ENCODE assay signal across 22 cellular contexts in the genomic region with DNA sequence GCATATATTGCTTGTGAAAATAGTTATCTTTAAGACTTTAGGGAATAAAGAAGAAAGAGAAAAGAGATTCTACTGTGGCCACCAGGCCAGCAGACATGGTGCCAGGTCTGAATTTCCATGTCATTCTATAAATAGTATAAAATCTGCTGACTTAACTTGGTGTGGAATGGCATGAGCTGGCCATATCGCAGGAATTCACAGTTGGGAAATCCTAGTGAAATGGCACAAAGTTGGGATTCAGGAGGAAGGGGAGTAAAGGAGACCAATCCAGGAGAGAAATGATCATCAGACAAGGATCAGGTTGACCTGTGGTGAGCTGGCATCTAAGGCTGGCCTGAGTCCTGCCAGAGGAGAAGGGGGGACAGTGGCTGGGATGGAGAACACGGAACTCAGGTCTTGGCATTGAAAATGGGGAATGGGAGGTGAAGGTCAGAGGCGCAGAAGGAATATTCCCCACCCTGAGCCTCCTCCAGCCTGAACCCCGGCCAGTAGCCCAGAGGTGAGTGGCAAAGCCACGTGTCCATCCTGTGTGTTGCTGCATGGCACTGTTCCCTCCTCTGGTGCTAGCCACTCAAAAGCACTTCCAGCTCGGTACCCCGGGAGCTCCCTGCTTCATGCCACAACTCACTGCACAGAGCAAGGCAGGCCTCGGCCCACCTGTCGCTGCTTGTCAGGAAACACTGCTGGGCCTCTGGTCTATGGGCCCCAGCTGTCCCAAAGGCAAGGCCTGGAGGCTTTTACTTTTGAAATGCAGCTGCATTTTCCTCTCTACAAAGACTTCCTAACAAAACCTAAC. TPM values are rescaled to one million over a fixed set of nuclear protein-coding genes. Genes with fewer than 3 reads are reported as not detected.
DNase-seq lines count a peak whose midpoint lies in the region; ATAC-seq and TF ChIP-seq lines count a peak whose summit lies in the region.
"Had no signal": no experiment of that assay in that cellular context is flagged by ENCODE, and none has a peak within 500 bp of the region (broad histone marks: within the 10 kb centered on the region; RNA-seq: fewer than 3 reads in every experiment).

No MANE protein-coding gene starts in this region.

- no peak overlapping the region for H2AFZ ChIP-seq in GM23338

- no peaks in the 10 kb centered on the region for H3K27me3 ChIP-seq in GM23338 (ENCODE audit: insufficient read depth)
- no peaks in the 10 kb centered on the region for H3K27me3 ChIP-seq in right cardiac atrium (ENCODE audit: control insufficient read depth, insufficient read depth)
- H3K27me3 ChIP-seq in gastrocnemius medialis, result no peaks in the 10 kb centered on the region
- H3K27me3 ChIP-seq: brain microvascular endothelial cell, dorsolateral prefrontal cortex had no signal

- H3K79me2 ChIP-seq in GM23338 (replicated peaks; ENCODE audit: insufficient read depth), result no peaks in the 10 kb centered on the region

- no peaks in the 10 kb centered on the region for H3K4me1 Mint-ChIP-seq in GM23338
- H3K4me1 Mint-ChIP-seq: activated CD4-positive, alpha-beta T cell treated with anti-CD3 and anti-CD28 coated beads, Interleukin-2, amount 10 ng/mL, durations not matched to agents 24 days and 14 days; stimulated activated effector memory CD8-positive, alpha-beta T cell treated with anti-CD3 and anti-CD28 coated beads, Interleukin-12 subunit alpha, Interleukin-12 subunit beta, amount 100 ng/mL, for 72 hours had no signal

- TF ChIP-seq CTCF in GM23338 (conservative IDR thresholded peaks at IDR 0.05; ENCODE audit: low read depth in 2 of 2) (no peak), gastrocnemius medialis (IDR thresholded peaks at IDR 0.05 in 4 of 5, conservative IDR thresholded peaks at IDR 0.05 in 1 of 5) (no peak)

- H4K20me1 ChIP-seq in GM23338 (replicated peaks; ENCODE audit: insufficient read depth), result no peaks in the 10 kb centered on the region

- no peaks in the 10 kb centered on the region for H3K9me2 ChIP-seq in GM23338 (ENCODE audit: insufficient read depth)

- intact Hi-C loops in right cardiac atrium (cut with DNase I) (no loop called here), gastrocnemius medialis (cut with DNase I; ENCODE audit: low total_unique reads) (loop anchor here (10.0 kb wide), 1 partner anchor 1602 kb away; no protein-coding TSS in a partner anchor)

- in situ Hi-C loops in gastrocnemius medialis (cut with MboI; ENCODE audit: low sequenced_read_pairs in 4 of 4), result loop anchor here in 2 of 4 donors (10.0 kb wide), 1 partner anchor 88 kb away; a partner anchor contains a TSS

- 80% methylated on average over 9 of the region's 9 CpGs for WGBS in right cardiac atrium

- H3K27ac Mint-ChIP-seq in GM23338, result no peak overlapping the region
- H3K27ac Mint-ChIP-seq: activated CD4-positive, alpha-beta T cell treated with anti-CD3 and anti-CD28 coated beads, Interleukin-2, amount 10 ng/mL, durations not matched to agents 24 days and 14 days; stimulated activated effector memory CD8-positive, alpha-beta T cell treated with anti-CD3 and anti-CD28 coated beads, Interleukin-12 subunit alpha, Interleukin-12 subunit beta, amount 100 ng/mL, for 72 hours; type B pancreatic cell had no signal

- H3K9me3 Mint-ChIP-seq in GM23338, result no peaks in the 10 kb centered on the region
- H3K9me3 Mint-ChIP-seq: activated CD4-positive, alpha-beta T cell treated with anti-CD3 and anti-CD28 coated beads, Interleukin-2, amount 10 ng/mL, durations not matched to agents 24 days and 14 days; stimulated activated effector memory CD8-positive, alpha-beta T cell treated with anti-CD3 and anti-CD28 coated beads, Interleukin-12 subunit alpha, Interleukin-12 subunit beta, amount 100 ng/mL, for 72 hours; type B pancreatic cell had no signal

- no peaks in the 10 kb centered on the region for H3K4me1 ChIP-seq in GM23338 (ENCODE audit: insufficient read depth)
- peaks cover 12% of the 10 kb centered on the region for H3K4me1 ChIP-seq in right cardiac atrium (ENCODE audit: control insufficient read depth, insufficient read depth, low read length)
- H3K4me1 ChIP-seq in gastrocnemius medialis, result peaks cover 92 to 97% of the 10 kb centered on the region in 2 donors

- H3K4me3 Mint-ChIP-seq in GM23338, result no peak overlapping the region
- H3K4me3 Mint-ChIP-seq: activated CD4-positive, alpha-beta T cell treated with anti-CD3 and anti-CD28 coated beads, Interleukin-2, amount 10 ng/mL, durations not matched to agents 24 days and 14 days; stimulated activated effector memory CD8-positive, alpha-beta T cell treated with anti-CD3 and anti-CD28 coated beads, Interleukin-12 subunit alpha, Interleukin-12 subunit beta, amount 100 ng/mL, for 72 hours; type B pancreatic cell had no signal

- H3K4me2 ChIP-seq in GM23338, result no peak overlapping the region

- H3K36me3 Mint-ChIP-seq in GM23338 (ENCODE audit: low read depth), result no peaks in the 10 kb centered on the region
- H3K36me3 Mint-ChIP-seq: stimulated activated effector memory CD8-positive, alpha-beta T cell treated with anti-CD3 and anti-CD28 coated beads, Interleukin-12 subunit alpha, Interleukin-12 subunit beta, amount 100 ng/mL, for 72 hours; type B pancreatic cell had no signal

- no peak for TF ChIP-seq POLR2A in gastrocnemius medialis (IDR thresholded peaks at IDR 0.05)

- no peaks in the 10 kb centered on the region for H3K9me3 ChIP-seq in right cardiac atrium (ENCODE audit: control insufficient read depth, low read length)
- no peaks in the 10 kb centered on the region for H3K9me3 ChIP-seq in gastrocnemius medialis

- H3K27me3 Mint-ChIP-seq in GM23338 (ENCODE audit: insufficient read depth, low read depth, poor library complexity), result no peaks in the 10 kb centered on the region
- H3K27me3 Mint-ChIP-seq: activated CD4-positive, alpha-beta T cell treated with anti-CD3 and anti-CD28 coated beads, Interleukin-2, amount 10 ng/mL, durations not matched to agents 24 days and 14 days had no signal

- no peak overlapping the region for H3K27ac ChIP-seq in GM23338 (ENCODE audit: low read depth)
- H3K27ac ChIP-seq in right cardiac atrium (ENCODE audit: low read length), result peak overlapping the region; percentile 11
- peak overlapping the region; percentile 86 to 94 (median 88) for H3K27ac ChIP-seq in gastrocnemius medialis
- H3K27ac ChIP-seq: brain microvascular endothelial cell, HL-60 had no signal

- no peaks in the 10 kb centered on the region for H3K36me3 ChIP-seq in GM23338 (ENCODE audit: insufficient read depth)
- no peaks in the 10 kb centered on the region for H3K36me3 ChIP-seq in gastrocnemius medialis
- H3K36me3 ChIP-seq: brain microvascular endothelial cell had no signal

- H3K4me3 ChIP-seq in GM23338 (no peak overlapping the region), right cardiac atrium (ENCODE audit: low read length) (no peak overlapping the region), gastrocnemius medialis (no peak overlapping the region)
- H3K4me3 ChIP-seq: dorsolateral prefrontal cortex, K562 had no signal

- DNase-seq in GM23338 (ENCODE audit: low spot score) (no peak), astrocyte of the hippocampus (ENCODE audit: low read depth, low spot score) (peak; percentile 32), right cardiac atrium (no peak), gastrocnemius medialis (peak; percentile 85 to 96), epidermal melanocyte (ENCODE audit: insufficient read length, low spot score) (no peak), kidney tubule cell (ENCODE audit: low spot score) (no peak)
- no peak for DNase-seq in activated CD4-positive, alpha-beta T cell treated with anti-CD3 and anti-CD28 coated beads, Interleukin-2, amount 50 U/mL, for 48 hours
- DNase-seq: activated CD4-positive, alpha-beta T cell treated with anti-CD3 and anti-CD28 coated beads, Interleukin-2, amount 10 ng/mL, durations not matched to agents 24 days and 14 days; activated naive CD4-positive, alpha-beta T cell treated with anti-CD3 and anti-CD28 coated beads, Interleukin-2, amount 50 U/mL, for 16 hours; brain microvascular endothelial cell; C1 segment of cervical spinal cord; DMS53; kidney glomerular epithelial cell; NCI-H1092; NCI-H748 treated with DMSO at 0.1 percent for 48 hours had no signal

- H3F3A ChIP-seq in GM23338 (replicated peaks; ENCODE audit: low read depth), result no peaks in the 10 kb centered on the region

- ATAC-seq in GM23338 (peak; percentile 48; the same call in 2 of the 3 replicates), right cardiac atrium (peak; percentile 21 to 22), gastrocnemius medialis (peak; percentile 55 to 71), HG03135 (IDR thresholded peaks at IDR 0.05; ENCODE audit: unreplicated experiment) (no peak)
- ATAC-seq: K562; stimulated activated effector memory CD8-positive, alpha-beta T cell treated with anti-CD3 and anti-CD28 coated beads, Interleukin-12 subunit alpha, Interleukin-12 subunit beta, amount 100 ng/mL, for 72 hours had no signal

RNA-seq across cellular contexts. Expression of a gene that starts 51.4 kb away (rescaled TPM):
- 0.82 and 2.3 TPM in 2 replicates for total RNA-seq in GM23338 (2014; rRNA removed; shearing (Covaris generic))
- polyA plus RNA-seq in GM23338 (2016; fragmentation: Nextera tagmentation; extraction: Ambion mirVana), result 0.47 and 0.73 TPM in 2 replicates
- total RNA-seq in right cardiac atrium, result 1 to 10 TPM in 1 of 4 donors, under 1 TPM in 3; 0.51 to 1.4 (median 0.68) TPM
- polyA plus RNA-seq in right cardiac atrium, result 1.8 TPM
- total RNA-seq in gastrocnemius medialis, result under 1 TPM in 2 of 4 donors, not detected in 2; 0.15 to 0.33 TPM
- total RNA-seq: activated CD4-positive, alpha-beta T cell treated with anti-CD3 and anti-CD28 coated beads, Interleukin-2, amount 10 ng/mL, durations not matched to agents 24 days and 14 days; K562; mononuclear cell had no signal

Comparison
In these comparisons a context has a peak if more than half of its experiments do, and no peak if none do; other contexts are left out.
1. DNase-seq: peak in astrocyte of the hippocampus (single experiment) and gastrocnemius medialis (2 of 2); none in GM23338 (single experiment), right cardiac atrium (0 of 3), epidermal melanocyte (single experiment), activated CD4-positive, alpha-beta T cell treated with anti-CD3 and anti-CD28 coated beads, Interleukin-2, amount 50 U/mL, for 48 hours (0 of 2) and kidney tubule cell (single experiment).